In genomic region chr19:51195316-51195586, GRCh38 we compare ENCODE assay signal across 18 cellular contexts. TPM values are rescaled to one million over a fixed set of nuclear protein-coding genes. Genes with fewer than 3 reads are reported as not detected.
DNase-seq lines count a peak whose midpoint lies in the region; ATAC-seq, FAIRE-seq and TF ChIP-seq lines count a peak whose summit lies in the region.
"Had no signal": no experiment of that assay in that cellular context is flagged by ENCODE, and none has a peak within 500 bp of the region (broad histone marks: within the 10 kb centered on the region; RNA-seq: fewer than 3 reads in every experiment).

No MANE protein-coding gene starts in this region.

- peak overlapping the region; percentile 52; the same call in 1 of the 2 replicates for H3K4me2 ChIP-seq in HCT116 (ENCODE audit: low read length)
- H3K4me2 ChIP-seq in OCI-LY3 (ENCODE audit: low read length) = peak overlapping the region; percentile 40; the same call in 1 of the 2 replicates
- peak overlapping the region; percentile 27; the same call in 1 of the 2 replicates for H3K4me2 ChIP-seq in K562 (ENCODE audit: insufficient read depth, low read length)
- H3K4me2 ChIP-seq: GM23338, KMS-11 had no signal

- no peaks in the 10 kb centered on the region for H3K27me3 Mint-ChIP-seq in osteocyte (ENCODE audit: unreplicated experiment)

- TF ChIP-seq EP300 in K562 (IDR thresholded peaks at IDR 0.05; ENCODE audit: low read length) = no peak

- no peak overlapping the region for H3K27ac Mint-ChIP-seq in osteocyte (ENCODE audit: unreplicated experiment)
- H3K27ac Mint-ChIP-seq: GM23338 had no signal

- H3K27me3 ChIP-seq in HCT116 (ENCODE audit: insufficient read depth, low read length) = no peaks in the 10 kb centered on the region
- H3K27me3 ChIP-seq in OCI-LY3 (ENCODE audit: low read depth, low read length) = peaks cover 14% of the 10 kb centered on the region; the same call in 1 of the 2 replicates
- H3K27me3 ChIP-seq in K562 (ENCODE audit: control insufficient read depth in 2 of 2, insufficient read depth in 2 of 2, low read length in 2 of 2) = peaks cover 10 to 63% of the 10 kb centered on the region in 2 experiments; a peak in 3 of 5 replicates

- POLR2A ChIA-PET in HCT116 (lab: Charles Lee) = no interaction called here
- POLR2A ChIA-PET in K562 (lab: Yijun Ruan, JAX) = no interaction called here

- intact Hi-C loops in HCT116 (cut with micrococcal nuclease) (no loop called here), K562 (cut with micrococcal nuclease) (loop anchor here (2.0 kb wide), 1 partner anchor 64 kb away; no protein-coding TSS in a partner anchor)

- FAIRE-seq in K562 (lab: Jason Lieb, UNC) = peak; percentile 19
- FAIRE-seq: D721Med, G401.6 had no signal

- H3K36me3 ChIP-seq in HCT116 (ENCODE audit: control insufficient read depth in 1 of 2, insufficient read depth in 2 of 2, low read length in 2 of 2) = no peaks in the 10 kb centered on the region
- H3K36me3 ChIP-seq in OCI-LY3 (replicated peaks; ENCODE audit: low read depth, low read length) = no peaks in the 10 kb centered on the region
- no peaks in the 10 kb centered on the region for H3K36me3 ChIP-seq in K562 (ENCODE audit: control insufficient read depth, insufficient read depth, low read length)
- H3K36me3 ChIP-seq: BE2C had no signal

- H3K9ac ChIP-seq in HCT116 (ENCODE audit: low read length) = no peak overlapping the region
- no peak overlapping the region for H3K9ac ChIP-seq in OCI-LY3 (ENCODE audit: low read length)
- H3K9ac ChIP-seq in K562 (ENCODE audit: insufficient read depth in 1 of 2, low read depth in 2 of 2, low read length in 2 of 2) = no peak overlapping the region
- H3K9ac ChIP-seq: KMS-11 had no signal

- no peak overlapping the region for H2AFZ ChIP-seq in HCT116 (ENCODE audit: low read depth, low read length, poor library complexity, severe bottlenecking)
- no peak overlapping the region for H2AFZ ChIP-seq in OCI-LY3 (ENCODE audit: low read depth, low read length)
- no peak overlapping the region for H2AFZ ChIP-seq in K562 (ENCODE audit: low read depth, low read length)
- H2AFZ ChIP-seq: GM23338 had no signal

- no peaks in the 10 kb centered on the region for H3K9me1 ChIP-seq in K562 (ENCODE audit: control insufficient read depth, insufficient read depth, low read length)

- no peaks in the 10 kb centered on the region for H3K4me1 Mint-ChIP-seq in osteocyte (ENCODE audit: unreplicated experiment)
- H3K4me1 Mint-ChIP-seq: GM23338 had no signal

- H3K27ac ChIP-seq in HCT116 (ENCODE audit: low read depth, low read length) (no peak overlapping the region), OCI-LY3 (ENCODE audit: low read length) (no peak overlapping the region), K562 (ENCODE audit: extremely low read depth, low read depth, low read length) (no peak overlapping the region)
- H3K27ac ChIP-seq: KMS-11 had no signal

- H4K20me1 ChIP-seq in HCT116 (ENCODE audit: insufficient read depth) = no peaks in the 10 kb centered on the region
- H4K20me1 ChIP-seq in OCI-LY3 (ENCODE audit: insufficient read depth, low read length) = no peaks in the 10 kb centered on the region
- H4K20me1 ChIP-seq in K562 (replicated peaks; ENCODE audit: control insufficient read depth, insufficient read depth, low read length) = no peaks in the 10 kb centered on the region

- in situ Hi-C loops in K562 (cut with MboI) = no loop called here

- H3K36me3 Mint-ChIP-seq in osteocyte (ENCODE audit: unreplicated experiment) = no peaks in the 10 kb centered on the region
- H3K36me3 Mint-ChIP-seq: CD4-positive, CD25-positive, alpha-beta regulatory T cell; CD8-positive, alpha-beta memory T cell had no signal

- CTCF ChIA-PET in HCT116 (lab: Charles Lee) (no interaction called here), K562 (lab: Yijun Ruan, JAX; ENCODE audit: low intra/inter-chr PET ratio) (no interaction called here)

- TF ChIP-seq POLR2A in HCT116 (IDR thresholded peaks at IDR 0.05; ENCODE audit: borderline replicate concordance, extremely low read depth, insufficient read depth, insufficient read length) = no peak
- no peak for TF ChIP-seq POLR2A in K562 (conservative IDR thresholded peaks at IDR 0.05)

- H3K4me3 ChIP-seq in HCT116 (replicated peaks in 1 of 2; ENCODE audit: low read depth in 1 of 2, low read length in 2 of 2) (no peak overlapping the region), OCI-LY3 (ENCODE audit: low read length) (no peak overlapping the region), K562 (no peak overlapping the region)
- H3K4me3 ChIP-seq: GM23338 had no signal

- no peak for DNase-seq in HCT116 (ENCODE audit: low read depth, low spot score)
- no peak for DNase-seq in K562 (ENCODE audit: extremely low read depth in 1 of 4, low spot score in 3 of 4)
- DNase-seq in osteocyte (ENCODE audit: extremely low spot score, unreplicated experiment) = peak; percentile 73
- no peak for DNase-seq in COR-L47 (lab: John Stamatoyannopoulos, UW)
- DNase-seq: BE2C; C1 segment of cervical spinal cord; Caco-2; CD8-positive, alpha-beta memory T cell; H7 had no signal

- BruUV-seq in HCT116 (replicated peaks; lab: Mats Ljungman, UMichigan) = no TSS peak
- no TSS peak for BruUV-seq in K562 (replicated peaks; lab: Mats Ljungman, UMichigan)

- no peaks in the 10 kb centered on the region for H3K79me2 ChIP-seq in HCT116 (ENCODE audit: insufficient read depth, low read length)
- H3K79me2 ChIP-seq in OCI-LY3 (ENCODE audit: low read length) = no peaks in the 10 kb centered on the region
- no peaks in the 10 kb centered on the region for H3K79me2 ChIP-seq in K562 (ENCODE audit: control insufficient read depth, insufficient read depth, low read length)

- no peaks in the 10 kb centered on the region for H3K9me2 ChIP-seq in HCT116 (ENCODE audit: insufficient read depth)

- ATAC-seq in HCT116 (no peak), K562 (no peak), HG03460 (IDR thresholded peaks at IDR 0.05; ENCODE audit: unreplicated experiment) (no peak), GM19455 (IDR thresholded peaks at IDR 0.05; ENCODE audit: unreplicated experiment) (no peak)
- ATAC-seq: GM23338 had no signal

- H3K4me1 ChIP-seq in HCT116 (ENCODE audit: control insufficient read depth in 1 of 2, insufficient read depth in 2 of 2, low read length in 2 of 2) = peaks cover 9 to 14% of the 10 kb centered on the region in 2 experiments; a peak in 3 of 4 replicates
- H3K4me1 ChIP-seq in OCI-LY3 (ENCODE audit: low read length) = peaks cover 3% of the 10 kb centered on the region; the same call in 1 of the 2 replicates
- peaks cover 4 to 11% of the 10 kb centered on the region in 2 experiments; a peak in 3 of 5 replicates for H3K4me1 ChIP-seq in K562 (replicated peaks in 1 of 2; ENCODE audit: control insufficient read depth in 2 of 2, insufficient read depth in 2 of 2, low read length in 2 of 2)
- H3K4me1 ChIP-seq: BE2C, Caco-2 had no signal

- no peak for TF ChIP-seq RAD21 in HCT116 (IDR thresholded peaks at IDR 0.05; ENCODE audit: low read depth)
- TF ChIP-seq RAD21 in K562 (CRISPR knock-in tag; conservative IDR thresholded peaks at IDR 0.05 in 1 of 2, IDR thresholded peaks at IDR 0.05 in 1 of 2) = no peak

- RAD21 ChIA-PET in HCT116 (lab: Charles Lee; ENCODE audit: low non-redundant PET in 1 of 2, low total read pairs in 2 of 2, uncharacterized antibody in 2 of 2, unreplicated experiment in 2 of 2) = no interaction called here

- H3K9me3 ChIP-seq in HCT116 (ENCODE audit: control insufficient read depth in 1 of 2, insufficient read depth in 1 of 2, low read depth in 1 of 2, low read length in 2 of 2) (no peaks in the 10 kb centered on the region), OCI-LY3 (ENCODE audit: insufficient read depth, low read length) (no peaks in the 10 kb centered on the region), K562 (replicated peaks; ENCODE audit: control insufficient read depth, insufficient read depth, low read depth, low read length) (no peaks in the 10 kb centered on the region)
- H3K9me3 ChIP-seq: BE2C had no signal

- TF ChIP-seq CTCF in HCT116 (IDR thresholded peaks at IDR 0.05 in 2 of 3, conservative IDR thresholded peaks at IDR 0.05 in 1 of 3; ENCODE audit: borderline replicate concordance in 1 of 3, insufficient read depth in 1 of 3, low read depth in 2 of 3, low read length in 2 of 3) (no peak), OCI-LY3 (IDR thresholded peaks at IDR 0.05; ENCODE audit: low read depth, low read length) (no peak), K562 (IDR thresholded peaks at IDR 0.05 in 2 of 3, conservative IDR thresholded peaks at IDR 0.05 in 1 of 3; ENCODE audit: insufficient read depth in 2 of 3, low read depth in 1 of 3, low read length in 3 of 3) (no peak), osteocyte (IDR thresholded peaks at IDR 0.05) (no peak)

- H3K9me3 Mint-ChIP-seq in osteocyte (ENCODE audit: unreplicated experiment) = no peaks in the 10 kb centered on the region
- H3K9me3 Mint-ChIP-seq: CD4-positive, CD25-positive, alpha-beta regulatory T cell; CD8-positive, alpha-beta memory T cell had no signal

- 27% methylated on average over 9 of the region's 9 CpGs for WGBS in K562 (ENCODE audit: insufficient coverage, low coverage, missing lambda C conversion rate)

- no peak overlapping the region for H3K4me3 Mint-ChIP-seq in osteocyte (ENCODE audit: unreplicated experiment)
- H3K4me3 Mint-ChIP-seq: GM23338 had no signal

RNA-seq across cellular contexts. Expression of gene CD33, which starts 29.6 kb away (rescaled TPM):
- total RNA-seq in HCT116 (2021; ENCODE audit: unreplicated experiment) (3.1 TPM), K562 (2014; rRNA removed) (38.4 and 39.7 TPM in 2 replicates), K562 (2014; rRNA removed; fragmentation: Illumina TruSeq; extraction: Trizol) (42.6 and 44.4 TPM in 2 replicates), K562 (2015; rRNA removed; fragmentation: Illumina TruSeq; extraction: Trizol) (49.6 and 50.1 TPM in 2 replicates), K562 (2021) (34.1 and 36.1 TPM in 2 replicates), osteocyte (not detected in 2 replicates)
- polyA plus RNA-seq in HCT116 (2012) = 3.3 and 4.3 TPM in 2 replicates
- total RNA-seq in K562 (2011; cell fraction: chromatin; rRNA removed; ENCODE audit: low replicate concordance) = 25.2 and 27.4 TPM in 2 replicates
- 17.5 and 20.2 TPM in 2 replicates for total RNA-seq in K562 (2011; cell fraction: nucleolus; rRNA removed)
- total RNA-seq in K562 (2011; cell fraction: nucleoplasm; rRNA removed) = 22.7 and 29.1 TPM in 2 replicates
- polyA plus RNA-seq in K562 (2011; rRNA removed) (50.7 and 122 TPM in 2 replicates), K562 (2014; fragmentation: Illumina TruSeq; extraction: Trizol) (52.5 and 60.0 TPM in 2 replicates), K562 (2014; fragmentation: Nextera tagmentation; extraction: Ambion mirVana) (10 to 100 TPM; 79.0 to 88.6 TPM), K562 (2014; rRNA removed) (39.6 and 42.5 TPM in 2 replicates)
- 43.7 and 78.9 TPM in 2 replicates for polyA plus RNA-seq in K562 (2011; cell fraction: cytosol; rRNA removed)
- polyA plus RNA-seq in K562 (2011; cell fraction: nucleus; rRNA removed) = 59.9 and 117 TPM in 2 replicates
- polyA plus RNA-seq in K562 (2012) = 45.2 and 161 TPM in 2 replicates
- 20.3 and 47.6 TPM in 2 replicates for polyA minus RNA-seq in K562 (2011; rRNA and poly(A)+ RNA removed)
- polyA minus RNA-seq in K562 (2011; cell fraction: cytosol; rRNA and poly(A)+ RNA removed) = 15.5 and 24.4 TPM in 2 replicates
- 13.6 and 36.4 TPM in 2 replicates for polyA minus RNA-seq in K562 (2011; cell fraction: nucleus; rRNA and poly(A)+ RNA removed)
- total RNA-seq: Caco-2 had no signal
- polyA plus RNA-seq: CD8-positive, alpha-beta memory T cell; GM23338 had no signal

RNA-seq across cellular contexts. Expression of gene SIGLEC7, which starts 53.1 kb away (rescaled TPM):
- total RNA-seq in HCT116 (2021; ENCODE audit: unreplicated experiment) (not detected), K562 (2014; rRNA removed) (not detected in 2 replicates), K562 (2014; rRNA removed; fragmentation: Illumina TruSeq; extraction: Trizol) (not detected in 2 replicates), K562 (2015; rRNA removed; fragmentation: Illumina TruSeq; extraction: Trizol) (not detected in 2 replicates), K562 (2021) (not detected in 2 replicates), osteocyte (not detected in 2 replicates)
- polyA plus RNA-seq in HCT116 (2012) = not detected in 2 replicates
- total RNA-seq in K562 (2011; cell fraction: chromatin; rRNA removed; ENCODE audit: low replicate concordance) = not detected in 2 replicates
- total RNA-seq in K562 (2011; cell fraction: nucleolus; rRNA removed) = not detected in 2 replicates
- total RNA-seq in K562 (2011; cell fraction: nucleoplasm; rRNA removed) = not detected in 2 replicates
- polyA plus RNA-seq in K562 (2011; rRNA removed) (0.10 TPM in 1 of 2 replicates, not detected in the other), K562 (2014; fragmentation: Illumina TruSeq; extraction: Trizol) (not detected in 2 replicates), K562 (2014; fragmentation: Nextera tagmentation; extraction: Ambion mirVana) (not detected), K562 (2014; rRNA removed) (0.12 TPM in 1 of 2 replicates, not detected in the other)
- polyA plus RNA-seq in K562 (2011; cell fraction: cytosol; rRNA removed) = 0.03 and 0.06 TPM in 2 replicates
- polyA plus RNA-seq in K562 (2011; cell fraction: nucleus; rRNA removed) = 0.92 TPM in 1 of 2 replicates, not detected in the other
- 0.10 and 0.24 TPM in 2 replicates for polyA plus RNA-seq in K562 (2012)
- not detected in 2 replicates for polyA minus RNA-seq in K562 (2011; rRNA and poly(A)+ RNA removed)
- not detected in 2 replicates for polyA minus RNA-seq in K562 (2011; cell fraction: cytosol; rRNA and poly(A)+ RNA removed)
- not detected in 2 replicates for polyA minus RNA-seq in K562 (2011; cell fraction: nucleus; rRNA and poly(A)+ RNA removed)
- total RNA-seq: A172; Caco-2; CD4-positive, CD25-positive, alpha-beta regulatory T cell; GM23338; H7 had no signal
- polyA plus RNA-seq: CD4-positive, CD25-positive, alpha-beta regulatory T cell; GM23338 had no signal

RNA-seq across cellular contexts. Expression of gene SIGLECL1, which starts 55.6 kb away (rescaled TPM):
- total RNA-seq in HCT116 (2021; ENCODE audit: unreplicated experiment) (not detected), K562 (2014; rRNA removed) (not detected in 2 replicates), K562 (2014; rRNA removed; fragmentation: Illumina TruSeq; extraction: Trizol) (not detected in 2 replicates), K562 (2015; rRNA removed; fragmentation: Illumina TruSeq; extraction: Trizol) (not detected in 2 replicates), K562 (2021) (not detected in 2 replicates), osteocyte (not detected in 2 replicates)
- not detected in 2 replicates for polyA plus RNA-seq in HCT116 (2012)
- not detected in 2 replicates for total RNA-seq in K562 (2011; cell fraction: chromatin; rRNA removed; ENCODE audit: low replicate concordance)
- not detected in 2 replicates for total RNA-seq in K562 (2011; cell fraction: nucleolus; rRNA removed)
- total RNA-seq in K562 (2011; cell fraction: nucleoplasm; rRNA removed) = not detected in 2 replicates
- polyA plus RNA-seq in K562 (2011; rRNA removed) (not detected in 2 replicates), K562 (2014; fragmentation: Illumina TruSeq; extraction: Trizol) (not detected in 2 replicates), K562 (2014; fragmentation: Nextera tagmentation; extraction: Ambion mirVana) (not detected), K562 (2014; rRNA removed) (not detected in 2 replicates)
- not detected in 2 replicates for polyA plus RNA-seq in K562 (2011; cell fraction: cytosol; rRNA removed)
- polyA plus RNA-seq in K562 (2011; cell fraction: nucleus; rRNA removed) = 0.15 and 0.17 TPM in 2 replicates
- polyA plus RNA-seq in K562 (2012) = not detected in 2 replicates
- not detected in 2 replicates for polyA minus RNA-seq in K562 (2011; rRNA and poly(A)+ RNA removed)
- not detected in 2 replicates for polyA minus RNA-seq in K562 (2011; cell fraction: cytosol; rRNA and poly(A)+ RNA removed)
- not detected in 2 replicates for polyA minus RNA-seq in K562 (2011; cell fraction: nucleus; rRNA and poly(A)+ RNA removed)
- total RNA-seq: A172; Caco-2; CD4-positive, CD25-positive, alpha-beta regulatory T cell; CD8-positive, alpha-beta memory T cell; GM23338; H7 had no signal
- polyA plus RNA-seq: CD4-positive, CD25-positive, alpha-beta regulatory T cell; CD8-positive, alpha-beta memory T cell; GM23338 had no signal
